7 cellular contexts compared by ENCODE assay signal in the genomic region with DNA sequence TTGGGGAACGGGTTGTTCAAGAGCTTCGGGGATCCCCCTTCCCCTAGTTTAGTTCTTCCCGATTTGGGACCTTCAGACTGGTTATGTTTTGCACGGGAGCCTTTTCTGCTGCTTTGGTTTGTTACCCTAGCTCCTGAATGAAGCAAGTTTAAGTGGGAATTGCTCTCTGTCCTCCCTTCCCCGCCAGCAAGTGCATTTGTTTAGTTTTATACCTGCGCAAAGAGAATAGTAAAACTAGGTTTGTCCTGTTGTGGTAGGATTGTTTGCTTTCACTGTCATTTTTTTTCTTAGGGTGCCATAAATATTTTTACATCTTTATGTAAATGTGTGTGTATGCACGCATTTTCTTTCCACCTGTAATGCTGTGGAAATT. TPM values are rescaled to one million over a fixed set of nuclear protein-coding genes. Genes with fewer than 3 reads are reported as not detected.
DNase-seq lines count a peak whose midpoint lies in the region; ATAC-seq and TF ChIP-seq lines count a peak whose summit lies in the region.

No MANE protein-coding gene starts in this region.

- peaks cover 48% of the 10 kb centered on the region for H3K27me3 Mint-ChIP-seq in activated B cell treated with CpG ODN at 0.5 μM for 24 hours

- H3K4me3 ChIP-seq in HUES6 (ENCODE audit: low read depth, low read length): peak overlapping the region; percentile 97
- peak overlapping the region; percentile 72 to 74 for H3K4me3 ChIP-seq in right atrium auricular region
- H3K4me3 ChIP-seq in skeletal muscle tissue (ENCODE audit: low read length in 3 of 3): peak overlapping the region; percentile 57 to 73 (median 71)

- no peak for ATAC-seq in activated B cell treated with CpG ODN at 0.5 μM for 24 hours (ENCODE audit: low read depth)

- H3K27ac Mint-ChIP-seq in activated B cell treated with CpG ODN at 0.5 μM for 24 hours: no peak overlapping the region

- H3K36me3 ChIP-seq in HUES6 (ENCODE audit: control insufficient read depth, insufficient read depth, low read length) (no peaks in the 10 kb centered on the region), right atrium auricular region (no peaks in the 10 kb centered on the region), skeletal muscle tissue (ENCODE audit: control insufficient read depth in 3 of 3, insufficient read depth in 3 of 3, low read length in 3 of 3) (no peaks in the 10 kb centered on the region)

- TF ChIP-seq CTCF in activated B cell treated with CpG ODN at 0.5 μM for 24 hours (IDR thresholded peaks at IDR 0.05) (no peak), right atrium auricular region (IDR thresholded peaks at IDR 0.05) (no peak), GM10266 (IDR thresholded peaks at IDR 0.05; ENCODE audit: control insufficient read depth, insufficient read depth, low read depth, missing control alignments) (no peak)

- peak overlapping the region; percentile 85 for H3K9ac ChIP-seq in HUES6 (ENCODE audit: low read length)
- H3K9ac ChIP-seq in skeletal muscle tissue (ENCODE audit: low read depth in 1 of 3, low read length in 3 of 3): peak overlapping the region; percentile 29 to 71 (median 57)

- POLR2A ChIA-PET in activated B cell treated with CpG ODN at 0.5 μM for 24 hours (lab: Charles Lee): no interaction called here

- H3K4me1 Mint-ChIP-seq in activated B cell treated with CpG ODN at 0.5 μM for 24 hours: peaks cover 11% of the 10 kb centered on the region

- TF ChIP-seq POLR2A in erythroblast (IDR thresholded peaks at IDR 0.05; ENCODE audit: low read length): no peak

- H3K27me3 ChIP-seq in HUES6 (ENCODE audit: control insufficient read depth, insufficient read depth, low read length) (peaks cover 21% of the 10 kb centered on the region; the same call in 1 of the 2 replicates), right atrium auricular region (no peaks in the 10 kb centered on the region), skeletal muscle tissue (ENCODE audit: control insufficient read depth in 3 of 3, insufficient read depth in 3 of 3, low read length in 3 of 3) (no peaks in the 10 kb centered on the region)

- H3K4me3 Mint-ChIP-seq in activated B cell treated with CpG ODN at 0.5 μM for 24 hours: peak overlapping the region; percentile 75

- no peaks in the 10 kb centered on the region for H3K36me3 Mint-ChIP-seq in activated B cell treated with CpG ODN at 0.5 μM for 24 hours (ENCODE audit: low read depth)

- H3K27ac ChIP-seq in HUES6 (ENCODE audit: low read depth, low read length): no peak overlapping the region
- peak overlapping the region; percentile 57 to 73 for H3K27ac ChIP-seq in right atrium auricular region
- H3K27ac ChIP-seq in skeletal muscle tissue (ENCODE audit: low read depth, low read length): no peak overlapping the region

- H3K4me1 ChIP-seq in HUES6 (ENCODE audit: control insufficient read depth, insufficient read depth, low read length): no peaks in the 10 kb centered on the region; the same call in 1 of the 2 replicates
- H3K4me1 ChIP-seq in right atrium auricular region: peaks cover 0 to 12% of the 10 kb centered on the region in 2 donors
- H3K4me1 ChIP-seq in skeletal muscle tissue (ENCODE audit: control insufficient read depth in 3 of 3, insufficient read depth in 3 of 3, low read length in 3 of 3): peaks cover 4 to 7% (median 7%) of the 10 kb centered on the region in 3 donors

- CTCF ChIA-PET in activated B cell treated with CpG ODN at 0.5 μM for 24 hours (lab: Charles Lee): no interaction called here

- intact Hi-C loops in activated B cell treated with CpG ODN at 0.5 μM for 24 hours (cut with micrococcal nuclease): no loop called here

- H3K9me3 ChIP-seq in HUES6 (ENCODE audit: control insufficient read depth, insufficient read depth, low read depth, low read length) (no peaks in the 10 kb centered on the region), right atrium auricular region (no peaks in the 10 kb centered on the region), skeletal muscle tissue (ENCODE audit: control insufficient read depth in 3 of 3, low read length in 3 of 3) (no peaks in the 10 kb centered on the region)

- no peaks in the 10 kb centered on the region for H3K9me3 Mint-ChIP-seq in activated B cell treated with CpG ODN at 0.5 μM for 24 hours

- DNase-seq in activated B cell treated with CpG ODN at 0.5 μM for 24 hours (no peak), right atrium auricular region (ENCODE audit: low spot score) (no peak), erythroblast (lab: John Stamatoyannopoulos, UW) (no peak), GM10266 (ENCODE audit: extremely low spot score) (no peak)
- DNase-seq in stimulated activated CD4-positive, alpha-beta T cell treated with anti-CD3 and anti-CD28 coated beads, Interleukin-4, amount 100 ng/mL, for 24 hours: no peak

RNA-seq across cellular contexts. Expression of gene SH3BGRL2, which starts 0.7 kb away (rescaled TPM):
- total RNA-seq in activated B cell treated with CpG ODN at 0.5 μM for 24 hours (not detected in 2 replicates), right atrium auricular region (10 to 100 TPM in 1 of 2 donors, 1 to 10 TPM in 1; 9.6 to 15.5 TPM), skeletal muscle tissue (4.7 TPM)

Comparison
In these comparisons a context has a peak if more than half of its experiments do, and no peak if none do; other contexts are left out.
1. H3K27ac ChIP-seq: peak in right atrium auricular region (2 of 2); none in HUES6 (single experiment) and skeletal muscle tissue (single experiment).
2. Peak in every context shown above with its lines, with median percentiles within 50 percentile points of each other: H3K4me3 ChIP-seq.